13 cellular contexts compared by ENCODE assay signal in the genomic region with DNA sequence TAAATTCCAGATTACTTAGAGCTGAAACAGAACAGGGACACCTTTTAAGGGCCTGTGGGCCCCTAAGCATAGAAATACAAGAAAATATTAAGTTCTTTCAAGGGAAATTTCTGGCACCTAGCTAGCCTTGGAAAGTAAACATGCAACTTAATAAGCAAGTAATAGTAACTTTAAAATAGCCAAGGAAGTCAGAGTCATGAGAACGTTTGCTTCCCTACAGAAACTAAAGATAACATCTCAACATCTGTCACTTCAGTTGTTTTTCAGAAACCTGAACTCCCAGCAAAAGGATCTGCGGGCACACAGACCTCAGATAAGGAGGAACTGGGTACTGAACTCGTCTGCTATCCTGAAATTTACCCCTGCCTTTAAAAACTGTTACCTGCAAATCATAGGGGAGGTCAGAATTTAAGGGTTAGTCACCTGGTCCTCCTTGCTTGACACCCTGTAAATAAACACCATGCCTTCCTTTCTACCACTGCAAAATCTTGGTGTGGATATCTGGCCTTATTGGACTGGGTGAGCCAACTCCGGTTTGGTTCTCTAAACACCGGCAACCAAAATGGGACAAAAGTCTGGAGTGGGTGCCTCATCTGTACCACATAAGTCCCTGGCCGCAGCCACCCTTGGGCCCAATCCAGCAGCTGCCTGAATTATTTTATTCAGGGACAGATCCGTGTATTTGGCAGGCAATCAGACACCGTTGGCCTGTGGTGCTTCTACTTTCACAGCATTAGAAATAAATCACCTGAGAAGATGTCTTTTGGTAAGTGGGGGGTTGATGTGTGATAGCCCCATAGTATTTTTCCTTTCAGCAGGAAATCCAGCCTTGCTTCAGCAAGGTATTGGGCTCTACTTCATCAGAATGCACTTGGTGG. TPM values are rescaled to one million over a fixed set of nuclear protein-coding genes. Genes with fewer than 3 reads are reported as not detected.
DNase-seq lines count a peak whose midpoint lies in the region; ATAC-seq, FAIRE-seq and TF ChIP-seq lines count a peak whose summit lies in the region.
"Had no signal": no experiment of that assay in that cellular context is flagged by ENCODE, and none has a peak within 500 bp of the region (broad histone marks: within the 10 kb centered on the region; RNA-seq: fewer than 3 reads in every experiment).

No MANE protein-coding gene starts in this region.

- intact Hi-C loops in GM12878 (cut with micrococcal nuclease; ENCODE audit: unreplicated experiment) = no loop called here
- intact Hi-C loops in sigmoid colon (cut with DNase I) = no loop called here
- intact Hi-C loops in breast epithelium (cut with DNase I; ENCODE audit: low total_unique reads) = no loop called here

- RAD21 ChIA-PET in GM12878 (lab: Charles Lee; ENCODE audit: unreplicated experiment) = no interaction called here

- 75% methylated on average over 8 of the region's 8 CpGs for WGBS in GM12878 (ENCODE audit: insufficient coverage, insufficient replicate concordance, low lambda C conversion rate, missing lambda C conversion rate)
- 61 to 67% methylated on average over 8 of the region's 8 CpGs for WGBS in sigmoid colon, 2 donors

- CTCF ChIA-PET in GM12878 (lab: Yijun Ruan, JAX) = interaction anchor here (0.7 kb wide), 1 partner anchor 8 kb away, joined by 3 read pairs; no protein-coding TSS in a partner anchor
- CTCF ChIA-PET in activated CD8-positive, alpha-beta memory T cell treated with anti-CD3 and anti-CD28 coated beads, Interleukin-2, amount 10 ng/mL, durations not matched to agents 7 days and 5 days (lab: Charles Lee) = no interaction called here

- no peaks in the 10 kb centered on the region for H3K9me3 Mint-ChIP-seq in activated CD8-positive, alpha-beta memory T cell treated with anti-CD3 and anti-CD28 coated beads, Interleukin-2, amount 10 ng/mL, durations not matched to agents 7 days and 5 days (ENCODE audit: low read depth)
- H3K9me3 Mint-ChIP-seq: activated T-helper 17 cell treated with anti-CD3 and anti-CD28 coated beads, Interleukin-2, amount 50 U/mL, for 72 hours had no signal

- FAIRE-seq in GM12878 (lab: Jason Lieb, UNC) = no peak

- H4K20me1 ChIP-seq in GM12878 (ENCODE audit: control insufficient read depth, insufficient read depth) = no peaks in the 10 kb centered on the region

- no peak for TF ChIP-seq EP300 in GM12878 (IDR thresholded peaks at IDR 0.05; ENCODE audit: borderline replicate concordance in 1 of 2, control insufficient read depth in 1 of 2, low read depth in 2 of 2, low read length in 2 of 2)
- no peak for TF ChIP-seq EP300 in sigmoid colon (IDR thresholded peaks at IDR 0.05)

- no peak for TF ChIP-seq RAD21 in GM12878 (IDR thresholded peaks at IDR 0.05; ENCODE audit: insufficient read depth, low read depth, low read length)

- H3K4me3 ChIP-seq in GM12878 (no peak overlapping the region), sigmoid colon (no peak overlapping the region), breast epithelium (no peak overlapping the region)
- H3K4me3 ChIP-seq: BLaER1 treated with 17β-estradiol and CSF1 and Interleukin-3, amounts not matched to agents 10 nM and 100 nM; suprapubic skin had no signal

- peaks cover 3% of the 10 kb centered on the region for H3K4me1 Mint-ChIP-seq in activated CD8-positive, alpha-beta memory T cell treated with anti-CD3 and anti-CD28 coated beads, Interleukin-2, amount 10 ng/mL, durations not matched to agents 7 days and 5 days

- H3K27me3 Mint-ChIP-seq in activated CD8-positive, alpha-beta memory T cell treated with anti-CD3 and anti-CD28 coated beads, Interleukin-2, amount 10 ng/mL, durations not matched to agents 7 days and 5 days = no peaks in the 10 kb centered on the region
- H3K27me3 Mint-ChIP-seq: activated T-helper 17 cell treated with anti-CD3 and anti-CD28 coated beads, Interleukin-2, amount 50 U/mL, for 72 hours had no signal

- no peak overlapping the region for H3K4me3 Mint-ChIP-seq in activated CD8-positive, alpha-beta memory T cell treated with anti-CD3 and anti-CD28 coated beads, Interleukin-2, amount 10 ng/mL, durations not matched to agents 7 days and 5 days
- H3K4me3 Mint-ChIP-seq: activated T-helper 17 cell treated with anti-CD3 and anti-CD28 coated beads, Interleukin-2, amount 50 U/mL, for 72 hours had no signal

- no peaks in the 10 kb centered on the region; a peak in 2 of 4 replicates for H3K36me3 ChIP-seq in GM12878 (ENCODE audit: control insufficient read depth in 2 of 2, insufficient read depth in 2 of 2, low read length in 1 of 2)
- H3K36me3 ChIP-seq in sigmoid colon = no peaks in the 10 kb centered on the region
- H3K36me3 ChIP-seq in breast epithelium = no peaks in the 10 kb centered on the region

- H2AFZ ChIP-seq in GM12878 (ENCODE audit: control insufficient read depth, low read depth, low read length) = no peak overlapping the region

- H3K4me1 ChIP-seq in GM12878 (ENCODE audit: control insufficient read depth, insufficient read depth, low read length) (no peaks in the 10 kb centered on the region), sigmoid colon (peaks cover 0 to 14% (median 9%) of the 10 kb centered on the region in 4 donors), breast epithelium (no peaks in the 10 kb centered on the region)

- no peak for TF ChIP-seq CTCF in GM12878 (IDR thresholded peaks at IDR 0.05 in 2 of 3, conservative IDR thresholded peaks at IDR 0.05 in 1 of 3; ENCODE audit: control insufficient read depth in 2 of 3, extremely low read depth in 1 of 3, insufficient read depth in 1 of 3, low read depth in 3 of 3, low read length in 3 of 3)
- TF ChIP-seq CTCF in sigmoid colon (IDR thresholded peaks at IDR 0.05) = no peak
- no peak for TF ChIP-seq CTCF in breast epithelium (IDR thresholded peaks at IDR 0.05)

- H3K79me2 ChIP-seq in GM12878 (ENCODE audit: control insufficient read depth, insufficient read depth, low read length) = no peaks in the 10 kb centered on the region

- no TSS peak for BruUV-seq in GM12878 (replicated peaks; lab: Mats Ljungman, UMichigan)

- H3K27ac ChIP-seq in GM12878 (ENCODE audit: control insufficient read depth, insufficient read depth) (no peak overlapping the region), sigmoid colon (no peak overlapping the region), breast epithelium (no peak overlapping the region)
- H3K27ac ChIP-seq: BLaER1 treated with 17β-estradiol and CSF1 and Interleukin-3, amounts not matched to agents 10 nM and 100 nM; epithelial cell of prostate; suprapubic skin had no signal

- H3K36me3 Mint-ChIP-seq in activated CD8-positive, alpha-beta memory T cell treated with anti-CD3 and anti-CD28 coated beads, Interleukin-2, amount 10 ng/mL, durations not matched to agents 7 days and 5 days = peaks cover 31% of the 10 kb centered on the region

- ATAC-seq in GM12878 = no peak
- ATAC-seq in activated CD8-positive, alpha-beta memory T cell treated with anti-CD3 and anti-CD28 coated beads, Interleukin-2, amount 10 ng/mL, durations not matched to agents 7 days and 5 days = no peak
- ATAC-seq: activated T-helper 17 cell treated with anti-CD3 and anti-CD28 coated beads, Interleukin-2, amount 50 U/mL, for 72 hours had no signal

- TF ChIP-seq POLR2A in GM12878 (IDR thresholded peaks at IDR 0.05; ENCODE audit: low read depth, low read length) (no peak), sigmoid colon (IDR thresholded peaks at IDR 0.05) (no peak), breast epithelium (IDR thresholded peaks at IDR 0.05) (no peak)

- no peaks in the 10 kb centered on the region; the same call in 2 of the 3 replicates for H3K9me3 ChIP-seq in GM12878 (replicated peaks; ENCODE audit: control insufficient read depth, insufficient read depth, low read length)
- no peaks in the 10 kb centered on the region for H3K9me3 ChIP-seq in sigmoid colon
- no peaks in the 10 kb centered on the region for H3K9me3 ChIP-seq in breast epithelium
- H3K9me3 ChIP-seq: suprapubic skin had no signal

- SMC1A ChIA-PET in GM12878 (lab: Charles Lee; ENCODE audit: uncharacterized antibody, unreplicated experiment) = interaction anchor here (1.5 kb wide), 1 partner anchor 9 kb away, joined by 6 read pairs; no protein-coding TSS in a partner anchor

- no peak overlapping the region for H3K4me2 ChIP-seq in GM12878 (ENCODE audit: control insufficient read depth, insufficient read depth)
- H3K4me2 ChIP-seq: BLaER1 treated with 17β-estradiol and CSF1 and Interleukin-3, amounts not matched to agents 10 nM and 100 nM had no signal

- no peak overlapping the region for H3K27ac Mint-ChIP-seq in activated CD8-positive, alpha-beta memory T cell treated with anti-CD3 and anti-CD28 coated beads, Interleukin-2, amount 10 ng/mL, durations not matched to agents 7 days and 5 days
- H3K27ac Mint-ChIP-seq: activated T-helper 17 cell treated with anti-CD3 and anti-CD28 coated beads, Interleukin-2, amount 50 U/mL, for 72 hours had no signal

- in situ Hi-C loops in GM12878 (cut with MboI) = no loop called here

- peak; percentile 78 for DNase-seq in GF-D8 (lab: John Stamatoyannopoulos, UW)
- peak; percentile 39 for DNase-seq in NCI-H2107 (lab: John Stamatoyannopoulos, UW)
- no peak for DNase-seq in GM12878 (ENCODE audit: low read depth, low spot score)
- DNase-seq in myocyte (ENCODE audit: low read depth) = peak; percentile 17
- no peak for DNase-seq in sigmoid colon
- no peak for DNase-seq in stimulated activated CD4-positive, alpha-beta T cell treated with anti-CD3 and anti-CD28 coated beads, Interleukin-4, amount 100 ng/mL, for 1 hour
- no peak for DNase-seq in activated CD8-positive, alpha-beta memory T cell treated with anti-CD3 and anti-CD28 coated beads, Interleukin-2, amount 10 ng/mL, durations not matched to agents 7 days and 5 days
- DNase-seq in breast epithelium (ENCODE audit: low spot score in 2 of 2) = no peak
- DNase-seq: NCI-H510A treated with DMSO at 0.1 percent for 48 hours had no signal

- POLR2A ChIA-PET in GM12878 (lab: Charles Lee) = no interaction called here

- H3K9ac ChIP-seq in GM12878 (ENCODE audit: control insufficient read depth, insufficient read depth, low read length) = no peak overlapping the region
- H3K9ac ChIP-seq: BLaER1 treated with 17β-estradiol and CSF1 and Interleukin-3, amounts not matched to agents 10 nM and 100 nM had no signal

- H3K27me3 ChIP-seq in GM12878 (replicated peaks in 1 of 2; ENCODE audit: control insufficient read depth in 2 of 2, insufficient read depth in 2 of 2, low read length in 1 of 2) = no peaks in the 10 kb centered on the region
- no peaks in the 10 kb centered on the region for H3K27me3 ChIP-seq in sigmoid colon
- H3K27me3 ChIP-seq in breast epithelium = no peaks in the 10 kb centered on the region
- H3K27me3 ChIP-seq: BLaER1 treated with 17β-estradiol and CSF1 and Interleukin-3, amounts not matched to agents 10 nM and 100 nM; suprapubic skin had no signal

RNA-seq across cellular contexts. Expression of a gene that starts 27.9 kb away (rescaled TPM):
- total RNA-seq in GM12878 (2013; cell fraction: nucleolus; rRNA removed) = 98.0 and 101 TPM in 2 replicates
- total RNA-seq in GM12878 (2014; rRNA removed) (50.9 and 55.6 TPM in 2 replicates), GM12878 (2014; rRNA removed; fragmentation: Illumina TruSeq; extraction: Trizol) (65.5 and 67.8 TPM in 2 replicates), GM12878 (2021) (101 and 106 TPM in 2 replicates), myocyte (67.8 and 84.5 TPM in 2 replicates), sigmoid colon (10 to 100 TPM; 71.0 to 91.4 (median 81.4) TPM), breast epithelium (100 to 1,000 TPM in 1 of 3 donors, 10 to 100 TPM in 2; 90.6 to 103 (median 97.5) TPM)
- polyA plus RNA-seq in GM12878 (2011; ENCODE audit: low read depth) = 52.9 TPM
- polyA plus RNA-seq in GM12878 (2011; rRNA removed) (134 and 171 TPM in 2 replicates), GM12878 (2014; fragmentation: Illumina TruSeq; extraction: Trizol) (116 and 148 TPM in 2 replicates), GM12878 (2014; fragmentation: Nextera tagmentation; extraction: Ambion mirVana) (10 to 100 TPM; 50.1 to 59.3 TPM), GM12878 (2014; rRNA removed) (75.6 and 80.3 TPM in 2 replicates), GM12878 (2016; fragmentation: Nextera tagmentation; extraction: Ambion mirVana) (100 to 1,000 TPM; 121 to 123 TPM), sigmoid colon (10 to 100 TPM; 34.4 to 70.6 (median 37.2) TPM)
- 58.0 and 63.1 TPM in 2 replicates for polyA plus RNA-seq in GM12878 (2011; cell fraction: cytosol; rRNA removed)
- 155 and 174 TPM in 2 replicates for polyA plus RNA-seq in GM12878 (2011; cell fraction: nucleus; rRNA removed)
- 88.2 and 112 TPM in 2 replicates for polyA plus RNA-seq in GM12878 (2012)
- polyA minus RNA-seq in GM12878 (2011; rRNA and poly(A)+ RNA removed) = 96.6 and 133 TPM in 2 replicates
- polyA minus RNA-seq in GM12878 (2011; cell fraction: cytosol; rRNA and poly(A)+ RNA removed) = 32.9 and 45.6 TPM in 2 replicates
- polyA minus RNA-seq in GM12878 (2011; cell fraction: nucleus; rRNA and poly(A)+ RNA removed) = 46.8 and 81.8 TPM in 2 replicates
- polyA plus RNA-seq in myocyte (2012) = 102 TPM
- total RNA-seq in activated CD8-positive, alpha-beta memory T cell treated with anti-CD3 and anti-CD28 coated beads, Interleukin-2, amount 10 ng/mL, durations not matched to agents 7 days and 5 days = 100 to 1,000 TPM; 190 to 208 TPM

Comparison
In these comparisons a context has a peak if more than half of its experiments do, and no peak if none do; other contexts are left out.
1. DNase-seq: peak in GF-D8 (single experiment), NCI-H2107 (single experiment) and myocyte (single experiment); none in GM12878 (single experiment), sigmoid colon (single experiment), stimulated activated CD4-positive, alpha-beta T cell treated with anti-CD3 and anti-CD28 coated beads, Interleukin-4, amount 100 ng/mL, for 1 hour (single experiment), activated CD8-positive, alpha-beta memory T cell treated with anti-CD3 and anti-CD28 coated beads, Interleukin-2, amount 10 ng/mL, durations not matched to agents 7 days and 5 days (single experiment) and breast epithelium (0 of 2).